21 cellular contexts compared by ENCODE assay signal in the genomic region with DNA sequence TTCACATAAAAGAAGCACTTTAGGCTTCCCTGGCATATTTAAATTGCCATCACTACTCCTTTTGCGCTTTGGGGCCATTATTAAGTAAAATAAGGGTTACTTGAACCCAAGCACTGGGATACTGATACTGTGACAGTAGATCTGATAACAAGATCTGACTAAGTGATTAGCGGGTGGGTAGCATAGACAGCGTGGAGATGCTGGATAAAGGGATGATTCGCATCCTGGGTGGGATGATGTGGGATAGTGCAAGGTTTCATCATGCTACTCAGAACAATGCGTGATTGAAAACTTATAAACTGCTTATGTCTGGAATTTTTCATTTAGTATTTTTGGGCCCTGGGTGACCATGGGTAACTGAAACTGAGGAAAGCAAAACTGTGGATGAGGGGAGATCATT.
A peak's percentile ranks its signal among the peaks of the same experiment; 100 is the strongest.
DNase-seq lines count a peak whose midpoint lies in the region; ATAC-seq, FAIRE-seq and TF ChIP-seq lines count a peak whose summit lies in the region.
"Had no signal": no experiment of that assay in that cellular context is flagged by ENCODE, and none has a peak within 500 bp of the region (broad histone marks: within the 10 kb centered on the region; RNA-seq: fewer than 3 reads in every experiment).

No MANE protein-coding gene starts in this region.

- H3K4me3 ChIP-seq in HepG2 (replicated peaks in 1 of 3; ENCODE audit: insufficient read depth in 1 of 3, low read depth in 2 of 3, low read length in 3 of 3) (no peak overlapping the region), right lobe of liver (no peak overlapping the region), MG63 (no peak overlapping the region)

- TF ChIP-seq POLR2A in HepG2 (IDR thresholded peaks at IDR 0.05; ENCODE audit: insufficient read depth in 1 of 2, low read depth in 2 of 2, low read length in 2 of 2) (no peak), right lobe of liver (IDR thresholded peaks at IDR 0.05) (no peak)

- H3K9me3 ChIP-seq in HepG2 (ENCODE audit: low read length): no peaks in the 10 kb centered on the region
- H3K9me3 ChIP-seq in right lobe of liver: no peaks in the 10 kb centered on the region
- H3K9me3 ChIP-seq in MG63: no peaks in the 10 kb centered on the region

- in situ Hi-C loops in HepG2 (cut with HindIII; ENCODE audit: extremely low pct_ligation_motif_present, low pct_unique_long_range_greater_than_20kb) (no loop called here), ACHN (cut with HindIII; ENCODE audit: low pct_ligation_motif_present, low pct_unique_long_range_greater_than_20kb, low sequenced_read_pairs) (no loop called here)

- WGBS in HepG2 (ENCODE audit: low lambda C conversion rate): 66% methylated on average over 5 of the region's 5 CpGs
- 86% methylated on average over 5 of the region's 5 CpGs for WGBS in right lobe of liver (ENCODE audit: insufficient coverage, low coverage, low lambda C conversion rate, missing lambda C conversion rate)

- no peak for TF ChIP-seq RAD21 in HepG2 (CRISPR knock-in tag; IDR thresholded peaks at IDR 0.05)

- H3K27me3 ChIP-seq in HepG2 (ENCODE audit: control insufficient read depth in 1 of 2, insufficient read depth in 2 of 2, low read length in 2 of 2): no peaks in the 10 kb centered on the region
- H3K27me3 ChIP-seq in right lobe of liver: no peaks in the 10 kb centered on the region
- 0 out of 2 replicates have a peak, but pooled peaks cover 3% of the 10 kb centered on the region for H3K27me3 ChIP-seq in MG63

- H3K4me1 Mint-ChIP-seq in activated CD4-positive, alpha-beta memory T cell treated with anti-CD3 and anti-CD28 coated beads, Interleukin-2, amount 10 ng/mL, durations not matched to agents 7 days and 5 days: peaks cover 20% of the 10 kb centered on the region
- H3K4me1 Mint-ChIP-seq: activated naive CD8-positive, alpha-beta T cell treated with anti-CD3 and anti-CD28 coated beads, Interleukin-2, amount 10 ng/mL, durations not matched to agents 7 days and 5 days had no signal

- H3K4me2 ChIP-seq in HepG2 (ENCODE audit: low read depth, low read length): no peak overlapping the region

- H3K27ac Mint-ChIP-seq in activated CD4-positive, alpha-beta memory T cell treated with anti-CD3 and anti-CD28 coated beads, Interleukin-2, amount 10 ng/mL, durations not matched to agents 7 days and 5 days: peak overlapping the region; percentile 8
- H3K27ac Mint-ChIP-seq: activated naive CD8-positive, alpha-beta T cell treated with anti-CD3 and anti-CD28 coated beads, Interleukin-2, amount 10 ng/mL, durations not matched to agents 7 days and 5 days; B cell; dendritic cell treated with granulocyte-macrophage colony-stimulating factor and Interleukin-4, amounts not matched to agents 40 ng/mL and 50 ng/mL, for 4 days; type B pancreatic cell had no signal

- TF ChIP-seq CTCF in HepG2 (CRISPR knock-in tag; IDR thresholded peaks at IDR 0.05) (no peak), right lobe of liver (IDR thresholded peaks at IDR 0.05) (no peak)

- H3K36me3 ChIP-seq in HepG2 (replicated peaks in 1 of 2; ENCODE audit: control insufficient read depth in 1 of 2, insufficient read depth in 2 of 2, low read length in 2 of 2): no peaks in the 10 kb centered on the region
- H3K36me3 ChIP-seq in right lobe of liver: no peaks in the 10 kb centered on the region
- no peaks in the 10 kb centered on the region for H3K36me3 ChIP-seq in MG63
- H3K36me3 ChIP-seq: WERI-Rb-1 had no signal

- H3K9me3 Mint-ChIP-seq in activated CD4-positive, alpha-beta memory T cell treated with anti-CD3 and anti-CD28 coated beads, Interleukin-2, amount 10 ng/mL, durations not matched to agents 7 days and 5 days: no peaks in the 10 kb centered on the region
- H3K9me3 Mint-ChIP-seq: activated naive CD8-positive, alpha-beta T cell treated with anti-CD3 and anti-CD28 coated beads, Interleukin-2, amount 10 ng/mL, durations not matched to agents 7 days and 5 days; dendritic cell treated with granulocyte-macrophage colony-stimulating factor and Interleukin-4, amounts not matched to agents 40 ng/mL and 50 ng/mL, for 4 days had no signal

- H3K4me1 ChIP-seq in HepG2 (ENCODE audit: insufficient read depth, low read length) (peaks cover 22% of the 10 kb centered on the region), right lobe of liver (no peaks in the 10 kb centered on the region)

- no TSS peak for BruUV-seq in HepG2 (replicated peaks; lab: Mats Ljungman, UMichigan)

- peaks cover 13% of the 10 kb centered on the region for H3K36me3 Mint-ChIP-seq in activated CD4-positive, alpha-beta memory T cell treated with anti-CD3 and anti-CD28 coated beads, Interleukin-2, amount 10 ng/mL, durations not matched to agents 7 days and 5 days (ENCODE audit: low read depth)
- H3K36me3 Mint-ChIP-seq: type B pancreatic cell had no signal

- intact Hi-C loops in HepG2 (cut with micrococcal nuclease; ENCODE audit: unreplicated experiment) (no loop called here), right lobe of liver (cut with DNase I) (no loop called here)

- no peaks in the 10 kb centered on the region for H3K79me2 ChIP-seq in HepG2 (ENCODE audit: insufficient read depth, low read length)

- CTCF ChIA-PET in HepG2 (lab: Yijun Ruan, JAX; ENCODE audit: low intra/inter-chr PET ratio, low total read pairs): no interaction called here
- CTCF ChIA-PET in activated CD4-positive, alpha-beta memory T cell treated with anti-CD3 and anti-CD28 coated beads, Interleukin-2, amount 10 ng/mL, durations not matched to agents 7 days and 5 days (lab: Charles Lee): interaction anchor here (1.1 kb wide), 1 partner anchor 31 kb away, joined by 3 read pairs; no protein-coding TSS in a partner anchor

- H3K27me3 Mint-ChIP-seq in activated CD4-positive, alpha-beta memory T cell treated with anti-CD3 and anti-CD28 coated beads, Interleukin-2, amount 10 ng/mL, durations not matched to agents 7 days and 5 days: no peaks in the 10 kb centered on the region
- H3K27me3 Mint-ChIP-seq: B cell; dendritic cell treated with granulocyte-macrophage colony-stimulating factor and Interleukin-4, amounts not matched to agents 40 ng/mL and 50 ng/mL, for 4 days had no signal

- no peaks in the 10 kb centered on the region for H4K20me1 ChIP-seq in HepG2 (ENCODE audit: insufficient read depth, low read length)

- no peak overlapping the region for H2AFZ ChIP-seq in HepG2 (ENCODE audit: low read length)

- H3K27ac ChIP-seq in HepG2 (ENCODE audit: extremely low read length, insufficient read depth, low read length): no peak overlapping the region
- H3K27ac ChIP-seq in right lobe of liver: no peak overlapping the region
- H3K27ac ChIP-seq: WERI-Rb-1 had no signal

- H3K9ac ChIP-seq in HepG2 (ENCODE audit: insufficient read depth, low read depth, low read length): no peak overlapping the region

- POLR2A ChIA-PET in HepG2 (lab: Yijun Ruan, JAX): no interaction called here
- POLR2A ChIA-PET in activated CD4-positive, alpha-beta memory T cell treated with anti-CD3 and anti-CD28 coated beads, Interleukin-2, amount 10 ng/mL, durations not matched to agents 7 days and 5 days (lab: Charles Lee): interaction anchor here (1.7 kb wide), 1 partner anchor 9 kb away, joined by 6 read pairs; no protein-coding TSS in a partner anchor

- no peak for DNase-seq in HepG2 (ENCODE audit: low spot score)
- no peak for DNase-seq in right lobe of liver
- DNase-seq in M059J (ENCODE audit: low read depth): peak; percentile 48
- no peak for DNase-seq in activated CD4-positive, alpha-beta memory T cell treated with anti-CD3 and anti-CD28 coated beads, Interleukin-2, amount 10 ng/mL, durations not matched to agents 7 days and 5 days
- DNase-seq in stimulated activated naive CD8-positive, alpha-beta T cell treated with anti-CD3 and anti-CD28 coated beads, Interleukin-15, Interleukin-2, amounts not matched to agents 100 U/mL and 50 U/mL, for 24 hours: peak; percentile 21
- DNase-seq in ACHN: no peak
- no peak for DNase-seq in MG63
- DNase-seq: activated naive CD8-positive, alpha-beta T cell treated with anti-CD3 and anti-CD28 coated beads, Interleukin-2, amount 10 ng/mL, durations not matched to agents 7 days and 5 days; COR-L47; DND-41; hippocampal formation; islet precursor cell; Karpas-422; NCI-H1092; NCI-H524; Right ventricle myocardium superior; stimulated activated naive CD4-positive, alpha-beta T cell treated with Interleukin-2 at 50 U/mL for 16 hours; WERI-Rb-1 had no signal

- ATAC-seq in HepG2 (no peak), right lobe of liver (no peak)
- peak; percentile 79 for ATAC-seq in stimulated activated naive CD8-positive, alpha-beta T cell treated with anti-CD3 and anti-CD28 coated beads, Interleukin-15, Interleukin-2, amounts not matched to agents 100 U/mL and 50 U/mL, for 24 hours

- no peak for FAIRE-seq in HepG2 (lab: Jason Lieb, UNC)

- TF ChIP-seq EP300 in HepG2 (IDR thresholded peaks at IDR 0.05; ENCODE audit: low read depth in 2 of 2, low read length in 2 of 2) (no peak), HepG2 (CRISPR knock-in tag; IDR thresholded peaks at IDR 0.05; ENCODE audit: borderline replicate concordance) (no peak)

- H3K4me3 Mint-ChIP-seq in activated CD4-positive, alpha-beta memory T cell treated with anti-CD3 and anti-CD28 coated beads, Interleukin-2, amount 10 ng/mL, durations not matched to agents 7 days and 5 days: no peak overlapping the region
- H3K4me3 Mint-ChIP-seq: activated naive CD8-positive, alpha-beta T cell treated with anti-CD3 and anti-CD28 coated beads, Interleukin-2, amount 10 ng/mL, durations not matched to agents 7 days and 5 days; B cell; dendritic cell treated with granulocyte-macrophage colony-stimulating factor and Interleukin-4, amounts not matched to agents 40 ng/mL and 50 ng/mL, for 4 days; type B pancreatic cell had no signal

TF ChIP-seq in HepG2, 621 proteins besides CTCF, POLR2A, EP300 and RAD21 (continues in another document):
- peak; percentile 30; the same call in 1 of the 2 replicates for TF ChIP-seq FOSL2 (CRISPR knock-in tag; IDR thresholded peaks at IDR 0.05)
- TF ChIP-seq, protein P1, sequence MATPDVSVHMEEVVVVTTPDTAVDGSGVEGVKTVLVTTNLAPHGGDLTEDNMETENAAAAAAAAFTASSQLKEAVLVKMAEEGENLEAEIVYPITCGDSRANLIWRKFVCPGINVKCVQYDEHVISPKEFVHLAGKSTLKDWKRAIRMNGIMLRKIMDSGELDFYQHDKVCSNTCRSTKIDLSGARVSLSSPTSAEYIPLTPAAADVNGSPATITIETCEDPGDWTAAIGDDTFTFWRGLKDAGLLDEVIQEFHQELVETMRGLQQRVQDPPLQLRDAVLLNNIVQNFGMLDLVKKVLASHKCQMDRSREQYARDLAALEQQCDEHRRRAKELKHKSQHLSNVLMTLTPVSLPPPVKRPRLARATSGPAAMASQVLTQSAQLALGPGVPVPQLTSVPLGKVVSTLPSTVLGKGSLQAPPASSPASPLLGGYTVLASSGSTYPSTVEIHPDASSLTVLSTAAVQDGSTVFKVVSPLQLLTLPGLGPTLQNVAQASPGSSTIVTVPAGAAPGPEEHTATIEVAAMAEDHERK (CRISPR knock-in tag; IDR thresholded peaks at IDR 0.05; ENCODE audit: low read depth): no peak
- TF ChIP-seq SRF (IDR thresholded peaks at IDR 0.05; ENCODE audit: low read depth, low read length): no peak
- no peak for TF ChIP-seq ZFP36L1 (CRISPR knock-in tag; IDR thresholded peaks at IDR 0.05)
- no peak for TF ChIP-seq ZNF124 (CRISPR knock-in tag; IDR thresholded peaks at IDR 0.05)
- TF ChIP-seq SIX4 (CRISPR knock-in tag; IDR thresholded peaks at IDR 0.05): no peak
- TF ChIP-seq GPN1 (CRISPR knock-in tag; IDR thresholded peaks at IDR 0.05; ENCODE audit: borderline replicate concordance): no peak

Comparison
In these comparisons a context has a peak if more than half of its experiments do, and no peak if none do; other contexts are left out.
1. DNase-seq: peak in M059J (single experiment) and stimulated activated naive CD8-positive, alpha-beta T cell treated with anti-CD3 and anti-CD28 coated beads, Interleukin-15, Interleukin-2, amounts not matched to agents 100 U/mL and 50 U/mL, for 24 hours (single experiment); none in HepG2 (single experiment), right lobe of liver (0 of 3), activated CD4-positive, alpha-beta memory T cell treated with anti-CD3 and anti-CD28 coated beads, Interleukin-2, amount 10 ng/mL, durations not matched to agents 7 days and 5 days (single experiment), ACHN (single experiment) and MG63 (single experiment).